8 cellular contexts compared by ENCODE assay signal in the genomic region with DNA sequence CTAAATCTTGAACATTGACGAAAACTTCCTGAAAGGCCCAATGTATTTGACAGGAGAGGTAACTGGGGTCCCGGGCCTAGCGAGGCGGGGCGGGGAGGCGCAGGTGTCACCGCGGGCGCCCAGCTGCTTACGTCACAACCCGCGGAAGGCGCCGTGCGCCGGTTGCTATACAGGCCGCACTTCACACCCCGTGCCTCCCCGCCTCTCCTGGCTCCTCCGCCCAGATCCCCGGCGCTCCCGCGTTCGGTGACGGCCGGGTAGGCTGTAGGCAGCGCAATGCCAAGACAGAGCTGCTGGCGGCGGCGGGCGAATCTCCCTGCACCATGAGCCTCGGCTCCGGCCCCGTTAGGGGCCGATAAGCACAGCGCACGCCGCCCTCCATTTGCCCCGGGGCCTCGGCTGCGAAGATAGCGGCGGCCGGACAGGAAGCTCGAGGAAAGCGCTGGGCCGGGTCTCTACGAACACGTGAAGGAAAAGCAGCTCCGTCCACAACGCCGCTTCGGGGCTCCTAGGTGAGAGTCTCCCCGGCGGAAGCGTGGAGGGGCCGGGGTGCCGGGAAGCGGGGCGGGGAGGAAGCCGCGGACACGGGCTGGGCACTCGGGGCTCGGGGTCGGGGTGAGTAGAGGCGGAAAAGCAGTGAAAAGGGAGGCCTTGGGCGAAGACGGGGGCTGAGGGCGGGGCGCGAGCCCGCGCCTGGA. TPM values are rescaled to one million over a fixed set of nuclear protein-coding genes. Genes with fewer than 3 reads are reported as not detected.
A peak's percentile ranks its signal among the peaks of the same experiment; 100 is the strongest.
DNase-seq lines count a peak whose midpoint lies in the region; ATAC-seq, FAIRE-seq and TF ChIP-seq lines count a peak whose summit lies in the region.

A gene with protein sequence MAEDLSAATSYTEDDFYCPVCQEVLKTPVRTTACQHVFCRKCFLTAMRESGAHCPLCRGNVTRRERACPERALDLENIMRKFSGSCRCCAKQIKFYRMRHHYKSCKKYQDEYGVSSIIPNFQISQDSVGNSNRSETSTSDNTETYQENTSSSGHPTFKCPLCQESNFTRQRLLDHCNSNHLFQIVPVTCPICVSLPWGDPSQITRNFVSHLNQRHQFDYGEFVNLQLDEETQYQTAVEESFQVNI (plus strand): TSS at position 151 of the 698 bp plus-strand sequence. CDS start 903 bp downstream, outside the sequence.

- ATAC-seq in stimulated activated naive CD8-positive, alpha-beta T cell treated with anti-CD3 and anti-CD28 coated beads, Interleukin-15, amount 100 ng/mL, for 72 hours: peak; percentile 78

- H3K27ac Mint-ChIP-seq in nephron progenitor cell: peak within 1 kb of the TSS; percentile 98
- peak within 1 kb of the TSS; percentile 97 to 99 for H3K27ac Mint-ChIP-seq in stimulated activated naive CD8-positive, alpha-beta T cell treated with anti-CD3 and anti-CD28 coated beads, Interleukin-15, amount 100 ng/mL, for 72 hours

- peaks cover 16% of the 10 kb centered on the region; the same call in 1 of the 2 replicates for H3K36me3 ChIP-seq in Loucy (ENCODE audit: insufficient read depth, low read length)

- peaks cover 35% of the 10 kb centered on the region for H3K36me3 Mint-ChIP-seq in nephron progenitor cell (ENCODE audit: low read depth)

- H3K4me3 ChIP-seq in Loucy (ENCODE audit: low read length, poor library complexity, severe bottlenecking) (peak within 1 kb of the TSS; percentile 98), fibroblast of the aortic adventitia (ENCODE audit: low read depth, low read length) (peak within 1 kb of the TSS; percentile 93)

- H4K20me1 ChIP-seq in Loucy (ENCODE audit: insufficient read depth, low read length, poor library complexity, severe bottlenecking): peaks cover 44% of the 10 kb centered on the region

- H3F3A ChIP-seq in Loucy (ENCODE audit: low read depth): no peaks in the 10 kb centered on the region

- H3K4me1 ChIP-seq in Loucy (ENCODE audit: insufficient read depth, low read length, poor library complexity, severe bottlenecking): peaks cover 30% of the 10 kb centered on the region

- H2AFZ ChIP-seq in Loucy (ENCODE audit: low read length): peak within 1 kb of the TSS; percentile 87

- peaks cover 49% of the 10 kb centered on the region for H3K79me2 ChIP-seq in Loucy (ENCODE audit: insufficient read depth, low read length)

- no peaks in the 10 kb centered on the region for H3K9me3 ChIP-seq in Loucy (ENCODE audit: insufficient read depth, low read depth, low read length)

- FAIRE-seq in H54 (lab: Jason Lieb, UNC): no peak

- DNase-seq in EH (ENCODE audit: low read depth) (peak; percentile 79), H54 (ENCODE audit: insufficient read length, low spot score) (peak; percentile 50), fibroblast of the aortic adventitia (ENCODE audit: low read depth) (peak; percentile 75), nephron progenitor cell (peak; percentile 80)
- peak; percentile 80 for DNase-seq in activated T-helper 9 cell treated with anti-CD3 and anti-CD28 coated beads, Interleukin-2, amount 50 U/mL, for 16 hours (ENCODE audit: low read depth)
- peak; percentile 85 to 92 for DNase-seq in stimulated activated naive CD8-positive, alpha-beta T cell treated with anti-CD3 and anti-CD28 coated beads, Interleukin-15, amount 100 ng/mL, for 72 hours

- H3K9me2 ChIP-seq in Loucy (replicated peaks; ENCODE audit: low read depth, low read length): no peaks in the 10 kb centered on the region

- peak; percentile 61; the same call in 1 of the 2 replicates for TF ChIP-seq POLR2A in H54 (IDR thresholded peaks at IDR 0.05; ENCODE audit: low read depth, low read length)
- TF ChIP-seq POLR2A in Raji (IDR thresholded peaks at IDR 0.05; ENCODE audit: insufficient read depth, low read depth, low read length): peak; percentile 76

- peaks cover 53% of the 10 kb centered on the region for H3K4me1 Mint-ChIP-seq in nephron progenitor cell
- H3K4me1 Mint-ChIP-seq in stimulated activated naive CD8-positive, alpha-beta T cell treated with anti-CD3 and anti-CD28 coated beads, Interleukin-15, amount 100 ng/mL, for 72 hours: peaks cover 44% of the 10 kb centered on the region

- H3K4me3 Mint-ChIP-seq in nephron progenitor cell: peak within 1 kb of the TSS; percentile 92
- H3K4me3 Mint-ChIP-seq in stimulated activated naive CD8-positive, alpha-beta T cell treated with anti-CD3 and anti-CD28 coated beads, Interleukin-15, amount 100 ng/mL, for 72 hours: peak within 1 kb of the TSS; percentile 90 to 99

- TF ChIP-seq CTCF in Loucy (conservative IDR thresholded peaks at IDR 0.05; ENCODE audit: low read length): no peak
- no peak for TF ChIP-seq CTCF in fibroblast of the aortic adventitia (IDR thresholded peaks at IDR 0.05; ENCODE audit: insufficient read depth, low read length)
- TF ChIP-seq CTCF in nephron progenitor cell (IDR thresholded peaks at IDR 0.05): no peak

- no peaks in the 10 kb centered on the region for H3K27me3 ChIP-seq in Loucy (ENCODE audit: insufficient read depth, low read length, poor library complexity, severe bottlenecking)

- H3K9ac ChIP-seq in Loucy (ENCODE audit: low read depth, low read length, poor library complexity, severe bottlenecking): peak within 1 kb of the TSS; percentile 96

- peak within 1 kb of the TSS; percentile 100 for H3K4me2 ChIP-seq in Loucy (ENCODE audit: low read depth, low read length, poor library complexity, severe bottlenecking)

- no peaks in the 10 kb centered on the region for H3K27me3 Mint-ChIP-seq in nephron progenitor cell (ENCODE audit: low read depth, poor library complexity)
- H3K27me3 Mint-ChIP-seq in stimulated activated naive CD8-positive, alpha-beta T cell treated with anti-CD3 and anti-CD28 coated beads, Interleukin-15, amount 100 ng/mL, for 72 hours: no peaks in the 10 kb centered on the region

- H3K9me3 Mint-ChIP-seq in nephron progenitor cell: no peaks in the 10 kb centered on the region
- no peaks in the 10 kb centered on the region for H3K9me3 Mint-ChIP-seq in stimulated activated naive CD8-positive, alpha-beta T cell treated with anti-CD3 and anti-CD28 coated beads, Interleukin-15, amount 100 ng/mL, for 72 hours

RNA-seq across cellular contexts. Expression of the gene that starts here (rescaled TPM):
- total RNA-seq in fibroblast of the aortic adventitia (ENCODE audit: low replicate concordance): 8.6 and 28.3 TPM in 2 replicates

Comparison
In these comparisons a context has a peak if more than half of its experiments do, and no peak if none do; other contexts are left out.
1. Peak in every context shown above with its lines: DNase-seq, ATAC-seq and H3K4me3 ChIP-seq.